Comparison of ENCODE assay signal across 1 cellular context in genomic region chr1:1213919-1214599, GRCh38.
TF ChIP-seq lines count a peak whose summit lies in the region.

TSS of gene TNFRSF4 (minus strand) at chr1:1214153. CDS start at chr1:1214127, 26 bp downstream.

TF ChIP-seq in K562, 482 proteins besides CTCF, POLR2A, EP300 and RAD21 (continued from another document):
- TF ChIP-seq CLOCK (CRISPR knock-in tag; IDR thresholded peaks at IDR 0.05; ENCODE audit: borderline replicate concordance) (no peak), ZBTB34 (CRISPR knock-in tag; IDR thresholded peaks at IDR 0.05) (no peak), MAX (CRISPR knock-in tag; IDR thresholded peaks at IDR 0.05) (0 out of 2 replicates have a peak, but pooled peaks have one; percentile 12), BCOR (IDR thresholded peaks at IDR 0.05) (peak; percentile 74; the same call in 1 of the 2 replicates), PKNOX1 (IDR thresholded peaks at IDR 0.05) (no peak), ZBTB43 (CRISPR knock-in tag; IDR thresholded peaks at IDR 0.05) (no peak), CEBPB (tag; IDR thresholded peaks at IDR 0.05) (no peak), ZNF263 (CRISPR knock-in tag; IDR thresholded peaks at IDR 0.05; ENCODE audit: borderline replicate concordance) (no peak), EGR1 (conservative IDR thresholded peaks at IDR 0.05) (0 out of 2 replicates have a peak, but pooled peaks have one; percentile 12), ZBTB33 (CRISPR knock-in tag; IDR thresholded peaks at IDR 0.05) (peak; percentile 37), U2AF1 (optimal IDR thresholded peaks at IDR 0.05; ENCODE audit: low read depth, low read length) (no peak)
